1 cellular context compared by ENCODE assay signal in genomic region chr16:22813223-22813945, GRCh38.
TF ChIP-seq lines count a peak whose summit lies in the region.

No MANE protein-coding gene starts in this region.

TF ChIP-seq in H1, 55 proteins besides CTCF, POLR2A, EP300 and RAD21 (continued from another document):
- no peak for TF ChIP-seq ATF2 (IDR thresholded peaks at IDR 0.05; ENCODE audit: low read length)
- no peak for TF ChIP-seq RFX5 (IDR thresholded peaks at IDR 0.05; ENCODE audit: borderline replicate concordance, low read depth, low read length)
- TF ChIP-seq SAP30 (IDR thresholded peaks at IDR 0.05; ENCODE audit: insufficient read depth, insufficient replicate concordance, low read length), result peak; percentile 88
- TF ChIP-seq HDAC2 (IDR thresholded peaks at IDR 0.05; ENCODE audit: borderline replicate concordance in 1 of 2, low read depth in 2 of 2, low read length in 2 of 2), result peak in 1 of 2 experiments; percentile 85; a peak in 2 of 4 replicates
- no peak; the same call in none of the 2 replicates for TF ChIP-seq MAX (IDR thresholded peaks at IDR 0.05)
- no peak for TF ChIP-seq RXRA (IDR thresholded peaks at IDR 0.05; ENCODE audit: insufficient read depth, low read depth, low read length)
- no peak for TF ChIP-seq TCF12 (IDR thresholded peaks at IDR 0.05; ENCODE audit: low read depth, low read length)
- TF ChIP-seq BCL11A (IDR thresholded peaks at IDR 0.05; ENCODE audit: low read depth in 2 of 2, low read length in 2 of 2), result no peak
- no peak for TF ChIP-seq KDM1A (IDR thresholded peaks at IDR 0.05; ENCODE audit: borderline replicate concordance, low read length)
- TF ChIP-seq CTBP2 (IDR thresholded peaks at IDR 0.05; ENCODE audit: borderline replicate concordance, insufficient read depth, insufficient read length, low read length), result no peak
- TF ChIP-seq CBX5 (IDR thresholded peaks at IDR 0.05; ENCODE audit: low read depth, low read length), result no peak
- peak; percentile 23; the same call in 1 of the 2 replicates for TF ChIP-seq YY1 (IDR thresholded peaks at IDR 0.05; ENCODE audit: low read depth, low read length)
- TF ChIP-seq NANOG (IDR thresholded peaks at IDR 0.05; ENCODE audit: insufficient read depth, low read depth, low read length, poor library complexity, severe bottlenecking), result no peak
- TF ChIP-seq SRF (IDR thresholded peaks at IDR 0.05; ENCODE audit: low read depth, low read length), result no peak
- TF ChIP-seq EZH2 (IDR thresholded peaks at IDR 0.05; ENCODE audit: low read depth, low read length, severe bottlenecking), result peak; percentile 40
- no peak for TF ChIP-seq USF2 (IDR thresholded peaks at IDR 0.05; ENCODE audit: low read length)
- no peak for TF ChIP-seq ZNF274 (IDR thresholded peaks at IDR 0.05; ENCODE audit: borderline replicate concordance, extremely low read depth, low read length)
- TF ChIP-seq TAF7 (optimal IDR thresholded peaks at IDR 0.05; ENCODE audit: borderline replicate concordance, low read depth, low read length), result peak; percentile 78
- TF ChIP-seq CHD1 (IDR thresholded peaks at IDR 0.05; ENCODE audit: low read depth, low read length), result no peak
- no peak for TF ChIP-seq CHD7 (IDR thresholded peaks at IDR 0.05; ENCODE audit: insufficient replicate concordance, low read length)
- no peak for TF ChIP-seq TAF1 (IDR thresholded peaks at IDR 0.05; ENCODE audit: low read depth, low read length)
- no peak for TF ChIP-seq KDM4A (IDR thresholded peaks at IDR 0.05; ENCODE audit: low read depth, low read length, severe bottlenecking)
- TF ChIP-seq TEAD4 (IDR thresholded peaks at IDR 0.05; ENCODE audit: low read depth, low read length), result no peak
- TF ChIP-seq HDAC6 (IDR thresholded peaks at IDR 0.05; ENCODE audit: low read depth, low read length), result no peak
- TF ChIP-seq KDM5A (IDR thresholded peaks at IDR 0.05; ENCODE audit: low read length), result no peak
- no peak for TF ChIP-seq MAFK (IDR thresholded peaks at IDR 0.05; ENCODE audit: low read depth, low read length)
- no peak for TF ChIP-seq EGR1 (IDR thresholded peaks at IDR 0.05; ENCODE audit: borderline replicate concordance, low read depth, low read length)
- no peak for TF ChIP-seq SP1 (IDR thresholded peaks at IDR 0.05; ENCODE audit: low read depth, low read length)
- no peak for TF ChIP-seq BRCA1 (IDR thresholded peaks at IDR 0.05; ENCODE audit: low read depth, low read length)
- TF ChIP-seq SUZ12 (IDR thresholded peaks at IDR 0.05; ENCODE audit: low read length), result no peak
- TF ChIP-seq CREB1 (IDR thresholded peaks at IDR 0.05), result peak; percentile 73
- no peak for TF ChIP-seq JUND (IDR thresholded peaks at IDR 0.05; ENCODE audit: low read length)
- TF ChIP-seq GABPA (IDR thresholded peaks at IDR 0.05; ENCODE audit: borderline replicate concordance, insufficient read depth, low read length), result 0 out of 2 replicates have a peak, but pooled peaks have one; percentile 62
- TF ChIP-seq SIN3A (conservative IDR thresholded peaks at IDR 0.05 in 1 of 2, IDR thresholded peaks at IDR 0.05 in 1 of 2; ENCODE audit: low read depth in 1 of 2, low read length in 2 of 2), result peak; percentile 96 to 98
- no peak for TF ChIP-seq SP4 (IDR thresholded peaks at IDR 0.05; ENCODE audit: low read length)
- no peak for TF ChIP-seq CBX8 (IDR thresholded peaks at IDR 0.05; ENCODE audit: borderline replicate concordance, low read depth, low read length)
- TF ChIP-seq CHD2 (IDR thresholded peaks at IDR 0.05; ENCODE audit: low read length), result no peak
- no peak for TF ChIP-seq RBBP5 (IDR thresholded peaks at IDR 0.05; ENCODE audit: borderline replicate concordance, low read depth, low read length)
- TF ChIP-seq E2F6 (IDR thresholded peaks at IDR 0.05), result peak; percentile 52; the same call in 1 of the 2 replicates
- no peak for TF ChIP-seq GTF2F1 (IDR thresholded peaks at IDR 0.05; ENCODE audit: borderline replicate concordance, low read depth, low read length)
- no peak for TF ChIP-seq JUN (IDR thresholded peaks at IDR 0.05; ENCODE audit: low read depth, low read length)
- no peak for TF ChIP-seq NRF1 (IDR thresholded peaks at IDR 0.05; ENCODE audit: low read depth, low read length)
- 0 out of 2 replicates have a peak, but pooled peaks have one; percentile 22 for TF ChIP-seq PHF8 (conservative IDR thresholded peaks at IDR 0.05; ENCODE audit: low read depth, low read length)
- TF ChIP-seq SIX5 (IDR thresholded peaks at IDR 0.05; ENCODE audit: low read depth, low read length), result no peak
- no peak for TF ChIP-seq POLR2AphosphoS5 (IDR thresholded peaks at IDR 0.05; ENCODE audit: low read depth, low read length)
- TF ChIP-seq SIRT6 (IDR thresholded peaks at IDR 0.05; ENCODE audit: low read length), result no peak
- no peak for TF ChIP-seq BACH1 (IDR thresholded peaks at IDR 0.05; ENCODE audit: low read length)
- TF ChIP-seq RNF2 (IDR thresholded peaks at IDR 0.05; ENCODE audit: borderline replicate concordance, low read depth, low read length, missing control alignments, poor library complexity, severe bottlenecking), result peak; percentile 34
- no peak for TF ChIP-seq FOSL1 (IDR thresholded peaks at IDR 0.05; ENCODE audit: insufficient read depth, low read depth, low read length)
- TF ChIP-seq ATF3 (IDR thresholded peaks at IDR 0.05; ENCODE audit: insufficient read depth, low read depth, low read length), result no peak
- TF ChIP-seq TBP (IDR thresholded peaks at IDR 0.05; ENCODE audit: low read depth, low read length), result no peak; the same call in 1 of the 2 replicates
- no peak for TF ChIP-seq CEBPB (IDR thresholded peaks at IDR 0.05; ENCODE audit: low read depth, low read length)
- TF ChIP-seq SP2 (IDR thresholded peaks at IDR 0.05; ENCODE audit: low read length), result no peak
TF ChIP-seq in H1: peak in this region for 12.
